Comparison of ENCODE assay signal across 10 cellular contexts in genomic region chr6:30358340-30358679, GRCh38. TPM values are rescaled to one million over a fixed set of nuclear protein-coding genes. Genes with fewer than 3 reads are reported as not detected.
A peak's percentile ranks its signal among the peaks of the same experiment; 100 is the strongest.
DNase-seq lines count a peak whose midpoint lies in the region; ATAC-seq and TF ChIP-seq lines count a peak whose summit lies in the region.
"Had no signal": no experiment of that assay in that cellular context is flagged by ENCODE, and none has a peak within 500 bp of the region (broad histone marks: within the 10 kb centered on the region; RNA-seq: fewer than 3 reads in every experiment).

No MANE protein-coding gene starts in this region.

- no peaks in the 10 kb centered on the region for H3K36me3 Mint-ChIP-seq in activated T-cell treated with anti-CD3 and anti-CD28 coated beads, Interleukin-2, amount 50 U/mL, for 4 hours (ENCODE audit: insufficient read depth)
- no peaks in the 10 kb centered on the region for H3K36me3 Mint-ChIP-seq in chondrocyte (ENCODE audit: low read depth)
- H3K36me3 Mint-ChIP-seq: activated CD8-positive, alpha-beta memory T cell treated with anti-CD3 and anti-CD28 coated beads, Interleukin-2, amount 10 ng/mL, durations not matched to agents 7 days and 5 days had no signal

- peak overlapping the region; percentile 48 for H3K4me3 ChIP-seq in mesodermal cell (ENCODE audit: extremely low read depth, insufficient read depth, low read length, poor library complexity, severe bottlenecking)

- H3K27me3 Mint-ChIP-seq in activated T-cell treated with anti-CD3 and anti-CD28 coated beads, Interleukin-2, amount 50 U/mL, for 4 hours (ENCODE audit: low read depth): peaks cover 60% of the 10 kb centered on the region
- peaks cover 41% of the 10 kb centered on the region for H3K27me3 Mint-ChIP-seq in chondrocyte (ENCODE audit: low read depth)

- H3K27ac Mint-ChIP-seq in chondrocyte (ENCODE audit: unreplicated experiment): no peak overlapping the region
- H3K27ac Mint-ChIP-seq: activated CD8-positive, alpha-beta memory T cell treated with anti-CD3 and anti-CD28 coated beads, Interleukin-2, amount 10 ng/mL, durations not matched to agents 7 days and 5 days had no signal

- H3K27ac ChIP-seq in mesodermal cell (ENCODE audit: low read depth, low read length, severe bottlenecking): no peak overlapping the region
- H3K27ac ChIP-seq: brain microvascular endothelial cell had no signal

- ATAC-seq in activated T-cell treated with anti-CD3 and anti-CD28 coated beads, Interleukin-2, amount 50 U/mL, for 4 hours: peak in 1 of 2 donors; percentile 38
- ATAC-seq in GM18867 (IDR thresholded peaks at IDR 0.05; ENCODE audit: unreplicated experiment): no peak

- peaks cover 5% of the 10 kb centered on the region for H3K4me1 ChIP-seq in mesodermal cell (ENCODE audit: control insufficient read depth, insufficient read depth, low read length, poor library complexity, severe bottlenecking)

- H3K36me3 ChIP-seq in mesodermal cell (ENCODE audit: control insufficient read depth, insufficient read depth, low read length): no peaks in the 10 kb centered on the region
- H3K36me3 ChIP-seq: brain microvascular endothelial cell had no signal

- H3K9me3 Mint-ChIP-seq in activated T-cell treated with anti-CD3 and anti-CD28 coated beads, Interleukin-2, amount 50 U/mL, for 4 hours: no peaks in the 10 kb centered on the region
- H3K9me3 Mint-ChIP-seq in chondrocyte (ENCODE audit: low read depth): peaks cover 5% of the 10 kb centered on the region

- no peak for TF ChIP-seq CTCF in chondrocyte (IDR thresholded peaks at IDR 0.05)

- peak overlapping the region; percentile 76 for H3K4me3 Mint-ChIP-seq in activated T-cell treated with anti-CD3 and anti-CD28 coated beads, Interleukin-2, amount 50 U/mL, for 4 hours
- peak overlapping the region; percentile 84 for H3K4me3 Mint-ChIP-seq in chondrocyte (ENCODE audit: unreplicated experiment)

- WGBS in mesodermal cell (ENCODE audit: insufficient coverage in 2 of 2), 2 experiments: 28 to 40% methylated on average over 1 to 5 of the region's 9 CpGs

- no peak for DNase-seq in activated T-cell treated with anti-CD3 and anti-CD28 coated beads, Interleukin-2, amount 50 U/mL, for 4 hours
- DNase-seq in activated T-cell treated with anti-CD3 and anti-CD28 coated beads for 4 hours (no peak), chondrocyte (ENCODE audit: low spot score) (no peak), superior temporal gyrus (ENCODE audit: extremely low spot score) (peak; percentile 33), NCI-H748 (lab: John Stamatoyannopoulos, UW; ENCODE audit: unreplicated experiment) (no peak), DMS153 (lab: John Stamatoyannopoulos, UW) (no peak)

- H3K9me3 ChIP-seq in mesodermal cell (ENCODE audit: control insufficient read depth, low read length): no peaks in the 10 kb centered on the region

- peaks cover 4% of the 10 kb centered on the region for H3K4me1 Mint-ChIP-seq in activated T-cell treated with anti-CD3 and anti-CD28 coated beads, Interleukin-2, amount 50 U/mL, for 4 hours (ENCODE audit: low read depth)
- H3K4me1 Mint-ChIP-seq in chondrocyte (ENCODE audit: low read depth): peaks cover 10% of the 10 kb centered on the region

RNA-seq across cellular contexts. Expression of gene RPP21, which starts 13.4 kb away (rescaled TPM):
- 10 to 100 TPM; 67.3 to 74.8 (median 72.9) TPM for total RNA-seq in activated T-cell treated with anti-CD3 and anti-CD28 coated beads, Interleukin-2, amount 50 U/mL, for 4 hours
- total RNA-seq in chondrocyte: 38.4 to 41.8 TPM (median 39.7 TPM) in 3 replicates
- 41.2 TPM for polyA plus RNA-seq in mesodermal cell (2013, experiment 1 of 2)
- polyA plus RNA-seq in mesodermal cell (2013, experiment 2 of 2): 40.9 TPM

RNA-seq across cellular contexts. Expression of gene TRIM39, which starts 31.6 kb away (rescaled TPM):
- 10 to 100 TPM; 25.5 to 33.0 (median 28.0) TPM for total RNA-seq in activated T-cell treated with anti-CD3 and anti-CD28 coated beads, Interleukin-2, amount 50 U/mL, for 4 hours
- 12.5 to 14.8 TPM (median 13.7 TPM) in 3 replicates for total RNA-seq in chondrocyte
- 10.9 TPM for polyA plus RNA-seq in mesodermal cell (2013, experiment 1 of 2)
- polyA plus RNA-seq in mesodermal cell (2013, experiment 2 of 2): 11.8 TPM
